9 cellular contexts compared by ENCODE assay signal in the genomic region with DNA sequence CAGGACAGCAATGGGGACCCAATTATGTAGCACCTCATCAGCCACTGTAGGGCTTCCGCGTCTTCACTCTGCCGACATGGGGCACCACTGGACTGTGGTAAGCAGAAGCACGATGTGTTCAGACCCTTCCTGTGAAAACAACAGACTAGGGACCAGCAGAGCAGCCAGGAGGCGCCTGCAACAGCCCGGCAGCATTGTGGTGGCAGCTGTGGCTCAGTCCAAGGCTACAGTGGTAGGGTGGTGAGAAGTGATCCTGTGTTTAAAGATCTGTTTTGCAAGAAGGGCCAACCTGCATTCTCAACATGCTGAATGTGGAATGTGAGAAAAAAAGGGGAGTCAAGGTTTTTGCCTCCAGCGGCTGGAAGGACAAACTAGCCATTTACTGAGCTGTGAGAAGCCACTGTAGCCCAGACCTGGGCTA.
A peak's percentile ranks its signal among the peaks of the same experiment; 100 is the strongest.
DNase-seq lines count a peak whose midpoint lies in the region; ATAC-seq, FAIRE-seq and TF ChIP-seq lines count a peak whose summit lies in the region.
"Had no signal": no experiment of that assay in that cellular context is flagged by ENCODE, and none has a peak within 500 bp of the region (broad histone marks: within the 10 kb centered on the region; RNA-seq: fewer than 3 reads in every experiment).

No MANE protein-coding gene starts in this region.

- DNase-seq in GM19239 (ENCODE audit: insufficient read length, low spot score) (no peak), NOMO-1 (lab: John Stamatoyannopoulos, UW; ENCODE audit: unreplicated experiment in 2 of 2) (peak; percentile 80 to 85), right cardiac atrium (peak in 1 of 3 donors; percentile 74), stomach (no peak), mesenteric fat pad (ENCODE audit: low spot score) (no peak), lower leg skin (ENCODE audit: low spot score in 2 of 2) (no peak), GOT3 (lab: John Stamatoyannopoulos, UW) (no peak)
- DNase-seq: activated naive CD8-positive, alpha-beta T cell treated with anti-CD3 and anti-CD28 coated beads, Interleukin-2, amount 10 ng/mL, durations not matched to agents 7 days and 5 days; NCI-H1105 had no signal

- H3K27me3 ChIP-seq in right cardiac atrium (ENCODE audit: control insufficient read depth, insufficient read depth) = no peaks in the 10 kb centered on the region
- H3K27me3 ChIP-seq in stomach = peaks cover 0 to 11% (median 0%) of the 10 kb centered on the region in 3 donors

- TF ChIP-seq EP300 in stomach (IDR thresholded peaks at IDR 0.05) = no peak

- peak; percentile 86 for FAIRE-seq in GM19239 (lab: Jason Lieb, UNC)

- TF ChIP-seq CTCF in stomach (IDR thresholded peaks at IDR 0.05) = no peak
- TF ChIP-seq CTCF in lower leg skin (IDR thresholded peaks at IDR 0.05) = no peak

- no peak overlapping the region for H3K4me3 ChIP-seq in right cardiac atrium (ENCODE audit: low read length)
- H3K4me3 ChIP-seq in stomach = no peak overlapping the region
- H3K4me3 ChIP-seq in lower leg skin (ENCODE audit: low read depth, poor library complexity, severe bottlenecking) = no peak overlapping the region

- H3K9me3 ChIP-seq in right cardiac atrium (ENCODE audit: control insufficient read depth, low read length) (no peaks in the 10 kb centered on the region), stomach (no peaks in the 10 kb centered on the region)

- no peak for ATAC-seq in right cardiac atrium

- H3K4me1 ChIP-seq in right cardiac atrium (ENCODE audit: control insufficient read depth, insufficient read depth, low read length) (peaks cover 25% of the 10 kb centered on the region), stomach (peaks cover 4 to 81% (median 53%) of the 10 kb centered on the region in 4 donors)

- intact Hi-C loops in right cardiac atrium (cut with DNase I) (no loop called here), stomach (cut with DNase I; ENCODE audit: low total_unique reads) (no loop called here), lower leg skin (cut with DNase I; ENCODE audit: low total_unique reads) (no loop called here)

- H3K27ac ChIP-seq in right cardiac atrium (ENCODE audit: low read length) (peak overlapping the region; percentile 20), stomach (peak overlapping the region in 3 of 5 donors; percentile 23 to 43 (median 28))

- H3K36me3 ChIP-seq in stomach = no peaks in the 10 kb centered on the region

- no peak for TF ChIP-seq POLR2A in stomach (IDR thresholded peaks at IDR 0.05)
- no peak for TF ChIP-seq POLR2A in lower leg skin (IDR thresholded peaks at IDR 0.05)

- 54% methylated on average over 7 of the region's 7 CpGs for WGBS in right cardiac atrium
- WGBS in stomach, 5 donors = 57 to 70% (median 66%) methylated on average over 7 of the region's 7 CpGs
- 66 to 90% methylated on average over 7 of the region's 7 CpGs for WGBS in lower leg skin, 2 donors

Comparison
In these comparisons a context has a peak if more than half of its experiments do, and no peak if none do; other contexts are left out.
1. DNase-seq: peak in NOMO-1 (2 of 2); none in GM19239 (single experiment), stomach (single experiment), mesenteric fat pad (single experiment), lower leg skin (0 of 2) and GOT3 (single experiment).